17 cellular contexts compared by ENCODE assay signal in the genomic region with DNA sequence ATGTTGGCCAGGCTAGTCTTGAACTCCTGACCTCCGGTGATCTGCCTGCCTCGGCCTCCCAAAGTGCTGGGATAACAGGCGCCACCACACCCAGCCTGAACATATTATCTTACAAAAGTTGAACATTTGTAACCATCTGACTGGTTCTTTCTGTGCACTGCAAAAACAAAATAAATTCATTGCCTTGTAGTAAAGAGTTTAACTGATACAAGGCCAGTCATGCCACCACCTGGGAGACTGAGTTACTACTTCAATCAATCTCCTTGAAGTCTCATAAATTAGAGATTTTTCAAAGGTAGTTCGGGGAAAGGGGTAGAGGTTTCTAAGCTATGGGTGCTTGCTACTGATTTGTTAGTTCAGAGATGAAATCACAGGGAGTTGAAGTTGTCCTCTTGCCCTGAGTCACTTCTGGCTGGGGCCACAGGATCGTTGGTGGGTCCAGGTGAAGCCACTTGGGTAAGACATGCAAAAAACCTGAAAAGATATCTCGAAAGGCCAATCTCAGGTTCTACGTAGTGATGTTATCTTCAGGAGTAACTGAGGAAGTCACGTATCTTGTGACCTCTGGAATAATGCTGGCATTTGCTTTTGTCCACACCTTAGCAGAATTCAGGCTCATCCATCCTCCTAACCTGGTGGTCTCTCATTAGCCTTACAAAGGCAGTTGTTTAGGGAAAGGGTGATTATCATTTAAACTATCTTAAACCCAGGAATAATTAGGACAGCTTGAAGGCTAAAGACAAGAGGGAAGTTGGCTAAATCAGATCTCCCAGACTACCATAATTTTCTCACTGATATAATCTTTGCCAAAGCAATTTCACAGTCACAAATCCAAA. TPM values are rescaled to one million over a fixed set of nuclear protein-coding genes. Genes with fewer than 3 reads are reported as not detected.
DNase-seq lines count a peak whose midpoint lies in the region; ATAC-seq and TF ChIP-seq lines count a peak whose summit lies in the region.
"Had no signal": no experiment of that assay in that cellular context is flagged by ENCODE, and none has a peak within 500 bp of the region (broad histone marks: within the 10 kb centered on the region; RNA-seq: fewer than 3 reads in every experiment).

No MANE protein-coding gene starts in this region.

- H3K27ac Mint-ChIP-seq in activated CD4-positive, alpha-beta T cell treated with anti-CD3 and anti-CD28 coated beads, Interleukin-2, amount 10 ng/mL, durations not matched to agents 7 days and 5 days = peak overlapping the region; percentile 74
- H3K27ac Mint-ChIP-seq in activated naive CD8-positive, alpha-beta T cell treated with anti-CD3 and anti-CD28 coated beads for 36 hours = peak overlapping the region; percentile 87
- peak overlapping the region; percentile 45 to 89 (median 76) for H3K27ac Mint-ChIP-seq in naive thymus-derived CD8-positive, alpha-beta T cell
- H3K27ac Mint-ChIP-seq in CD14-positive monocyte = no peak overlapping the region
- H3K27ac Mint-ChIP-seq: memory B cell had no signal

- TF ChIP-seq POLR2A in vagina (IDR thresholded peaks at IDR 0.05) = no peak

- CTCF ChIA-PET in activated CD4-positive, alpha-beta T cell treated with anti-CD3 and anti-CD28 coated beads, Interleukin-2, amount 10 ng/mL, durations not matched to agents 7 days and 5 days (lab: Charles Lee) = no interaction called here

- H3K9me3 ChIP-seq in vagina = no peaks in the 10 kb centered on the region
- H3K9me3 ChIP-seq: SJSA1, transverse colon had no signal

- H3K4me1 ChIP-seq in vagina = peaks cover 7% of the 10 kb centered on the region

- H3K4me1 Mint-ChIP-seq in activated CD4-positive, alpha-beta T cell treated with anti-CD3 and anti-CD28 coated beads, Interleukin-2, amount 10 ng/mL, durations not matched to agents 7 days and 5 days = peaks cover 36% of the 10 kb centered on the region
- H3K4me1 Mint-ChIP-seq in activated naive CD8-positive, alpha-beta T cell treated with anti-CD3 and anti-CD28 coated beads for 36 hours = peaks cover 24% of the 10 kb centered on the region
- peaks cover 12 to 32% (median 30%) of the 10 kb centered on the region in 4 donors for H3K4me1 Mint-ChIP-seq in naive thymus-derived CD8-positive, alpha-beta T cell
- no peaks in the 10 kb centered on the region for H3K4me1 Mint-ChIP-seq in CD14-positive monocyte
- H3K4me1 Mint-ChIP-seq: memory B cell had no signal

- intact Hi-C loops in CD14-positive monocyte (cut with micrococcal nuclease) = no loop called here
- intact Hi-C loops in vagina (cut with DNase I) = no loop called here

- no peaks in the 10 kb centered on the region for H3K27me3 ChIP-seq in vagina
- H3K27me3 ChIP-seq: SJSA1, transverse colon had no signal

- POLR2A ChIA-PET in activated CD4-positive, alpha-beta T cell treated with anti-CD3 and anti-CD28 coated beads, Interleukin-2, amount 10 ng/mL, durations not matched to agents 7 days and 5 days (lab: Charles Lee) = no interaction called here
- POLR2A ChIA-PET in naive thymus-derived CD8-positive, alpha-beta T cell (lab: Charles Lee) = no interaction called here

- no peaks in the 10 kb centered on the region for H3K27me3 Mint-ChIP-seq in activated CD4-positive, alpha-beta T cell treated with anti-CD3 and anti-CD28 coated beads, Interleukin-2, amount 10 ng/mL, durations not matched to agents 7 days and 5 days
- no peaks in the 10 kb centered on the region for H3K27me3 Mint-ChIP-seq in activated naive CD8-positive, alpha-beta T cell treated with anti-CD3 and anti-CD28 coated beads for 36 hours
- no peaks in the 10 kb centered on the region for H3K27me3 Mint-ChIP-seq in naive thymus-derived CD8-positive, alpha-beta T cell
- H3K27me3 Mint-ChIP-seq in CD14-positive monocyte (ENCODE audit: low read depth in 3 of 3) = peaks cover 0 to 2% (median 1%) of the 10 kb centered on the region in 3 donors
- H3K27me3 Mint-ChIP-seq: memory B cell had no signal

- peaks cover 13% of the 10 kb centered on the region for H3K36me3 Mint-ChIP-seq in activated CD4-positive, alpha-beta T cell treated with anti-CD3 and anti-CD28 coated beads, Interleukin-2, amount 10 ng/mL, durations not matched to agents 7 days and 5 days (ENCODE audit: low read depth)
- H3K36me3 Mint-ChIP-seq in activated naive CD8-positive, alpha-beta T cell treated with anti-CD3 and anti-CD28 coated beads for 36 hours = peaks cover 7% of the 10 kb centered on the region
- peaks cover 0 to 7% (median 2%) of the 10 kb centered on the region in 3 donors for H3K36me3 Mint-ChIP-seq in naive thymus-derived CD8-positive, alpha-beta T cell
- H3K36me3 Mint-ChIP-seq in CD14-positive monocyte = peaks cover 11 to 21% of the 10 kb centered on the region in 2 donors

- no peak overlapping the region for H3K27ac ChIP-seq in vagina
- H3K27ac ChIP-seq: SJSA1, transverse colon had no signal

- TF ChIP-seq CTCF in CD14-positive monocyte (IDR thresholded peaks at IDR 0.05) = no peak
- TF ChIP-seq CTCF in vagina (IDR thresholded peaks at IDR 0.05) = no peak

- H3K4me3 ChIP-seq in vagina = no peak overlapping the region
- H3K4me3 ChIP-seq: GM12878, SJSA1, transverse colon had no signal

- no peak overlapping the region for H3K4me3 Mint-ChIP-seq in activated CD4-positive, alpha-beta T cell treated with anti-CD3 and anti-CD28 coated beads, Interleukin-2, amount 10 ng/mL, durations not matched to agents 7 days and 5 days
- H3K4me3 Mint-ChIP-seq in activated naive CD8-positive, alpha-beta T cell treated with anti-CD3 and anti-CD28 coated beads for 36 hours = no peak overlapping the region
- H3K4me3 Mint-ChIP-seq in naive thymus-derived CD8-positive, alpha-beta T cell = peak overlapping the region in 5 of 10 donors; percentile 1 to 41 (median 20)
- H3K4me3 Mint-ChIP-seq in CD14-positive monocyte = no peak overlapping the region
- H3K4me3 Mint-ChIP-seq: memory B cell had no signal

- ATAC-seq in naive thymus-derived CD8-positive, alpha-beta T cell = no peak

- DNase-seq in activated CD4-positive, alpha-beta T cell treated with anti-CD3 and anti-CD28 coated beads, Interleukin-2, amount 10 ng/mL, durations not matched to agents 7 days and 5 days = no peak
- DNase-seq in activated CD4-positive, alpha-beta T cell treated with anti-CD3 and anti-CD28 coated beads, Interleukin-2, amount 50 U/mL, for 48 hours = no peak
- peak; percentile 47 for DNase-seq in OCI-M1 (lab: John Stamatoyannopoulos, UW)
- no peak for DNase-seq in activated naive CD8-positive, alpha-beta T cell treated with anti-CD3 and anti-CD28 coated beads for 36 hours
- no peak for DNase-seq in naive thymus-derived CD8-positive, alpha-beta T cell
- no peak for DNase-seq in CD14-positive monocyte (ENCODE audit: low spot score)
- no peak for DNase-seq in activated CD4-positive, CD25-positive, alpha-beta regulatory T cell (lab: John Stamatoyannopoulos, UW)
- DNase-seq in vagina (ENCODE audit: extremely low spot score in 2 of 2) = no peak
- DNase-seq: DMS 273 treated with DMSO at 0.1 percent for 48 hours, GDM1, hippocampal formation, NCI-H1105 treated with DMSO at 0.1 percent for 48 hours, NCI-H524 treated with DMSO at 0.1 percent for 48 hours, transverse colon had no signal

- no peaks in the 10 kb centered on the region for H3K9me3 Mint-ChIP-seq in activated CD4-positive, alpha-beta T cell treated with anti-CD3 and anti-CD28 coated beads, Interleukin-2, amount 10 ng/mL, durations not matched to agents 7 days and 5 days
- H3K9me3 Mint-ChIP-seq in activated naive CD8-positive, alpha-beta T cell treated with anti-CD3 and anti-CD28 coated beads for 36 hours = no peaks in the 10 kb centered on the region
- no peaks in the 10 kb centered on the region for H3K9me3 Mint-ChIP-seq in naive thymus-derived CD8-positive, alpha-beta T cell
- no peaks in the 10 kb centered on the region for H3K9me3 Mint-ChIP-seq in CD14-positive monocyte
- H3K9me3 Mint-ChIP-seq: memory B cell had no signal

- H3K36me3 ChIP-seq in vagina = peaks cover 0 to 3% of the 10 kb centered on the region in 2 donors
- H3K36me3 ChIP-seq: SJSA1 had no signal

RNA-seq across cellular contexts. Expression of gene ZBTB11, which starts 33.7 kb away (rescaled TPM):
- 10 to 100 TPM; 30.5 to 34.0 TPM for total RNA-seq in activated CD4-positive, alpha-beta T cell treated with anti-CD3 and anti-CD28 coated beads, Interleukin-2, amount 10 ng/mL, durations not matched to agents 7 days and 5 days
- 10 to 100 TPM; 23.8 to 24.3 TPM for total RNA-seq in activated naive CD8-positive, alpha-beta T cell treated with anti-CD3 and anti-CD28 coated beads for 36 hours
- total RNA-seq in naive thymus-derived CD8-positive, alpha-beta T cell = 10 to 100 TPM; 52.7 to 53.1 TPM
- 10 to 100 TPM in 1 of 3 donors, 1 to 10 TPM in 2; 8.6 to 10.9 (median 9.5) TPM for polyA plus RNA-seq in naive thymus-derived CD8-positive, alpha-beta T cell
- polyA plus RNA-seq in CD14-positive monocyte = 1 to 10 TPM; 5.1 to 6.8 TPM
- 27.5 TPM for total RNA-seq in vagina

RNA-seq across cellular contexts. Expression of gene RPL24, which starts 43.3 kb away (rescaled TPM):
- total RNA-seq in activated CD4-positive, alpha-beta T cell treated with anti-CD3 and anti-CD28 coated beads, Interleukin-2, amount 10 ng/mL, durations not matched to agents 7 days and 5 days = 1,000 to 10,000 TPM; 1,026 to 1,105 TPM
- total RNA-seq in activated naive CD8-positive, alpha-beta T cell treated with anti-CD3 and anti-CD28 coated beads for 36 hours = 1,000 to 10,000 TPM; 1,777 TPM
- total RNA-seq in naive thymus-derived CD8-positive, alpha-beta T cell = 1,000 to 10,000 TPM; 1,519 to 1,530 TPM
- 1,000 to 10,000 TPM; 1,202 to 1,552 (median 1,441) TPM for polyA plus RNA-seq in naive thymus-derived CD8-positive, alpha-beta T cell
- polyA plus RNA-seq in CD14-positive monocyte = 100 to 1,000 TPM; 445 to 586 TPM
- 1,243 TPM for total RNA-seq in vagina

Comparison
In these comparisons a context has a peak if more than half of its experiments do, and no peak if none do; other contexts are left out.
1. H3K27ac Mint-ChIP-seq: peak in activated CD4-positive, alpha-beta T cell treated with anti-CD3 and anti-CD28 coated beads, Interleukin-2, amount 10 ng/mL, durations not matched to agents 7 days and 5 days (single experiment), activated naive CD8-positive, alpha-beta T cell treated with anti-CD3 and anti-CD28 coated beads for 36 hours (single experiment) and naive thymus-derived CD8-positive, alpha-beta T cell (10 of 10); none in CD14-positive monocyte (0 of 7).